Comparison of ENCODE assay signal across 1 cellular context in the genomic region with DNA sequence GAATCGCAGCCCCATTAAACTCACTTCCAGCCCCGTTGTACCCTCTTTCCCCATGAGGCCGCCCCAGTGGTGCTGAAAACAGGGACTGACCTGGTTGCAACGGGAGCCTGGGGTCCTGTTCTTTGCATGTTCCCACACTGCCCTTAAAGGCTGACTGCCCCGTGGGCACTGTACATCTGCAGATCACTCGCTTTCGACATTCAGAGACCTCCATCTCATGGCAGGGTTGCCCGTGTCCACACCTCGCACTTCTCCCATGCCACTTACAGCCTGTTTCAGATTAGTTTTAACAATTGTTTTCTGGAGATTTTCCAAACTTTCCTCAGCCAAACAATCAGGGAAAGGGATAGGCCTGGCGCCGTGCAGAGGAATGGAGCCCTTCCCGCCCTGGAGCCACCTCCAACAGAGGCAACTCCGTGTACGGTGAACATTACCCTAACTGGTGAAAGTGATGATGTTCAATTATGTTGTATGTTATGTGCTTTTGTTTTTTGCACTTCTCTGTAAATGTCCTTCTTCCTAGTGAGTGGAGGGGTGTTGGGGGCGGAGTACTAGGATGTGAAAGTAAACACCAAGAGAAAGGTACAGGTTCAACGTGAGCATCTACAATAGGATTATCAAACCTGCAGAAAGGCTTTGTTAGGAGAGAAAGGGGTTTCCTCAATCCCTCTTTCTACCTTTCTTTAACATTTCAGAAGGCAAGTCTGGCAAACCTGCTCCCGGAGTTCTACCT.
TF ChIP-seq lines count a peak whose summit lies in the region.

No MANE protein-coding gene starts in this region.

TF ChIP-seq in A549, 52 proteins besides CTCF, POLR2A, EP300 and RAD21 (continued from another document):
- TF ChIP-seq, protein P1, sequence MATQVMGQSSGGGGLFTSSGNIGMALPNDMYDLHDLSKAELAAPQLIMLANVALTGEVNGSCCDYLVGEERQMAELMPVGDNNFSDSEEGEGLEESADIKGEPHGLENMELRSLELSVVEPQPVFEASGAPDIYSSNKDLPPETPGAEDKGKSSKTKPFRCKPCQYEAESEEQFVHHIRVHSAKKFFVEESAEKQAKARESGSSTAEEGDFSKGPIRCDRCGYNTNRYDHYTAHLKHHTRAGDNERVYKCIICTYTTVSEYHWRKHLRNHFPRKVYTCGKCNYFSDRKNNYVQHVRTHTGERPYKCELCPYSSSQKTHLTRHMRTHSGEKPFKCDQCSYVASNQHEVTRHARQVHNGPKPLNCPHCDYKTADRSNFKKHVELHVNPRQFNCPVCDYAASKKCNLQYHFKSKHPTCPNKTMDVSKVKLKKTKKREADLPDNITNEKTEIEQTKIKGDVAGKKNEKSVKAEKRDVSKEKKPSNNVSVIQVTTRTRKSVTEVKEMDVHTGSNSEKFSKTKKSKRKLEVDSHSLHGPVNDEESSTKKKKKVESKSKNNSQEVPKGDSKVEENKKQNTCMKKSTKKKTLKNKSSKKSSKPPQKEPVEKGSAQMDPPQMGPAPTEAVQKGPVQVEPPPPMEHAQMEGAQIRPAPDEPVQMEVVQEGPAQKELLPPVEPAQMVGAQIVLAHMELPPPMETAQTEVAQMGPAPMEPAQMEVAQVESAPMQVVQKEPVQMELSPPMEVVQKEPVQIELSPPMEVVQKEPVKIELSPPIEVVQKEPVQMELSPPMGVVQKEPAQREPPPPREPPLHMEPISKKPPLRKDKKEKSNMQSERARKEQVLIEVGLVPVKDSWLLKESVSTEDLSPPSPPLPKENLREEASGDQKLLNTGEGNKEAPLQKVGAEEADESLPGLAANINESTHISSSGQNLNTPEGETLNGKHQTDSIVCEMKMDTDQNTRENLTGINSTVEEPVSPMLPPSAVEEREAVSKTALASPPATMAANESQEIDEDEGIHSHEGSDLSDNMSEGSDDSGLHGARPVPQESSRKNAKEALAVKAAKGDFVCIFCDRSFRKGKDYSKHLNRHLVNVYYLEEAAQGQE (IDR thresholded peaks at IDR 0.05): no peak
- TF ChIP-seq KDM5A (IDR thresholded peaks at IDR 0.05) (no peak), NR3C1 (IDR thresholded peaks at IDR 0.05) (no peak), SMC3 (IDR thresholded peaks at IDR 0.05) (no peak), ZC3H11A (IDR thresholded peaks at IDR 0.05) (no peak), GATA3 (IDR thresholded peaks at IDR 0.05; ENCODE audit: borderline replicate concordance) (no peak)
- TF ChIP-seq, protein P2, sequence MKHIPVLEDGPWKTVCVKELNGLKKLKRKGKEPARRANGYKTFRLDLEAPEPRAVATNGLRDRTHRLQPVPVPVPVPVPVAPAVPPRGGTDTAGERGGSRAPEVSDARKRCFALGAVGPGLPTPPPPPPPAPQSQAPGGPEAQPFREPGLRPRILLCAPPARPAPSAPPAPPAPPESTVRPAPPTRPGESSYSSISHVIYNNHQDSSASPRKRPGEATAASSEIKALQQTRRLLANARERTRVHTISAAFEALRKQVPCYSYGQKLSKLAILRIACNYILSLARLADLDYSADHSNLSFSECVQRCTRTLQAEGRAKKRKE (CRISPR knock-in tag; IDR thresholded peaks at IDR 0.05; ENCODE audit: low read depth): no peak
- TF ChIP-seq, protein P3, sequence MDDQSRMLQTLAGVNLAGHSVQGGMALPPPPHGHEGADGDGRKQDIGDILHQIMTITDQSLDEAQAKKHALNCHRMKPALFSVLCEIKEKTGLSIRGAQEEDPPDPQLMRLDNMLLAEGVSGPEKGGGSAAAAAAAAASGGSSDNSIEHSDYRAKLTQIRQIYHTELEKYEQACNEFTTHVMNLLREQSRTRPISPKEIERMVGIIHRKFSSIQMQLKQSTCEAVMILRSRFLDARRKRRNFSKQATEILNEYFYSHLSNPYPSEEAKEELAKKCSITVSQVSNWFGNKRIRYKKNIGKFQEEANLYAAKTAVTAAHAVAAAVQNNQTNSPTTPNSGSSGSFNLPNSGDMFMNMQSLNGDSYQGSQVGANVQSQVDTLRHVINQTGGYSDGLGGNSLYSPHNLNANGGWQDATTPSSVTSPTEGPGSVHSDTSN (IDR thresholded peaks at IDR 0.05): no peak
TF ChIP-seq in A549: peak in this region for 0.
